In the genomic region with DNA sequence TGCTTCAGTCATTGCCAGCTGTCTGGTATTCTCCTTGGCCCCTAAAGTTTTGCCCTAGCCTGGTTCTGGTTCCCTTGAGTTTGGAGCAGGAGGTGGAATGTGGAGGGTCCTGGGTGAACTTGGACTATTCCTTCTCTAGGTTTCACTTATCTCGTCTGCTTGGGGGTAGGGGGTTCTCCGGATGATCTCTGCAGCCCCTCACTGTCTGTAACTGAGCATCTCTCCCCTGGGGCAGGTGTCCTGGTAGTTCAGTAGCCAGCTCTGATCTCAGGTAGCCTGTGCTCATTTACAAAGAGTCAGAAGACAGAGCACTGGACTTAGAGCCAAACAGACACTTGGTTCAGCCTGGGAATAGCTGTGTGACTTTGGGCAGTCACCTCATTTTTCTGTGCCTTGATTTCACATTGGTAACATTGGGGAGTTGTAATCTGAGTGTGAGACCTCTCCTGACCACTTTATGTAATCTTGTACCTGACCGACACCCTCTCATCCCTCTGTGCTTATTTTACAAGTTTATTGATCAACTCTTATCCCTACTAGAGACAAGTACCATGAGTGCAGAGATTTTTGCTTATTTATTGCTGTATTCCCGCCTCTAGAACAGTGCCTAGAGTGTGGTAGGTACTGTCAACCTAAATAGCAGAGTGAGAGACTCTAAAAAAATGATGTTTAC, we compare ENCODE assay signal across 1 cellular context.
TF ChIP-seq lines count a peak whose summit lies in the region.

No MANE protein-coding gene starts in this region.

TF ChIP-seq in IMR-90, 13 proteins besides CTCF, POLR2A, EP300 and RAD21:
- TF ChIP-seq, protein P1, sequence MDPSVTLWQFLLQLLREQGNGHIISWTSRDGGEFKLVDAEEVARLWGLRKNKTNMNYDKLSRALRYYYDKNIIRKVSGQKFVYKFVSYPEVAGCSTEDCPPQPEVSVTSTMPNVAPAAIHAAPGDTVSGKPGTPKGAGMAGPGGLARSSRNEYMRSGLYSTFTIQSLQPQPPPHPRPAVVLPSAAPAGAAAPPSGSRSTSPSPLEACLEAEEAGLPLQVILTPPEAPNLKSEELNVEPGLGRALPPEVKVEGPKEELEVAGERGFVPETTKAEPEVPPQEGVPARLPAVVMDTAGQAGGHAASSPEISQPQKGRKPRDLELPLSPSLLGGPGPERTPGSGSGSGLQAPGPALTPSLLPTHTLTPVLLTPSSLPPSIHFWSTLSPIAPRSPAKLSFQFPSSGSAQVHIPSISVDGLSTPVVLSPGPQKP (IDR thresholded peaks at IDR 0.05; ENCODE audit: borderline replicate concordance, low read depth, low read length) = no peak
- TF ChIP-seq MXI1 (IDR thresholded peaks at IDR 0.05; ENCODE audit: borderline replicate concordance, low read depth, low read length) (no peak), BHLHE40 (IDR thresholded peaks at IDR 0.05; ENCODE audit: low read depth, low read length) (no peak), CHD1 (IDR thresholded peaks at IDR 0.05; ENCODE audit: low read depth, low read length) (no peak), MAFK (IDR thresholded peaks at IDR 0.05; ENCODE audit: low read depth, low read length) (no peak), CEBPB (IDR thresholded peaks at IDR 0.05; ENCODE audit: low read depth, low read length) (no peak), MAZ (IDR thresholded peaks at IDR 0.05; ENCODE audit: borderline replicate concordance, low read depth, low read length) (no peak), FOS (IDR thresholded peaks at IDR 0.05; ENCODE audit: low read depth, low read length) (no peak), RFX5 (IDR thresholded peaks at IDR 0.05; ENCODE audit: low read depth, low read length) (no peak), NFE2L2 (IDR thresholded peaks at IDR 0.05; ENCODE audit: low read depth, low read length) (no peak), RCOR1 (IDR thresholded peaks at IDR 0.05; ENCODE audit: insufficient replicate concordance, low read length) (no peak), SMC3 (IDR thresholded peaks at IDR 0.05; ENCODE audit: low read depth, low read length) (no peak)
- TF ChIP-seq, protein P2, sequence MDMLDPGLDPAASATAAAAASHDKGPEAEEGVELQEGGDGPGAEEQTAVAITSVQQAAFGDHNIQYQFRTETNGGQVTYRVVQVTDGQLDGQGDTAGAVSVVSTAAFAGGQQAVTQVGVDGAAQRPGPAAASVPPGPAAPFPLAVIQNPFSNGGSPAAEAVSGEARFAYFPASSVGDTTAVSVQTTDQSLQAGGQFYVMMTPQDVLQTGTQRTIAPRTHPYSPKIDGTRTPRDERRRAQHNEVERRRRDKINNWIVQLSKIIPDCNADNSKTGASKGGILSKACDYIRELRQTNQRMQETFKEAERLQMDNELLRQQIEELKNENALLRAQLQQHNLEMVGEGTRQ (IDR thresholded peaks at IDR 0.05; ENCODE audit: low read depth, low read length) = no peak
